Comparison of ENCODE assay signal across 10 cellular contexts in genomic region chr13:74062933-74063332, GRCh38.
DNase-seq lines count a peak whose midpoint lies in the region; ATAC-seq, FAIRE-seq and TF ChIP-seq lines count a peak whose summit lies in the region.
"Had no signal": no experiment of that assay in that cellular context is flagged by ENCODE, and none has a peak within 500 bp of the region (broad histone marks: within the 10 kb centered on the region; RNA-seq: fewer than 3 reads in every experiment).

No MANE protein-coding gene starts in this region.

- H3K36me3 Mint-ChIP-seq in activated naive CD8-positive, alpha-beta T cell = peaks cover 12% of the 10 kb centered on the region
- H3K36me3 Mint-ChIP-seq in stimulated activated naive CD8-positive, alpha-beta T cell treated with anti-CD3 and anti-CD28 coated beads, Interleukin-15, Interleukin-2, amounts not matched to agents 100 ng/mL and 50 ng/mL, for 24 hours (ENCODE audit: low read depth) = peaks cover 15% of the 10 kb centered on the region

- no peaks in the 10 kb centered on the region for H3K27me3 ChIP-seq in BLaER1 treated with 17β-estradiol and CSF1 and Interleukin-3, amounts not matched to agents 10 nM and 100 nM
- H3K27me3 ChIP-seq: thyroid gland had no signal

- peak overlapping the region; percentile 84 to 97 (median 90) for H3K4me2 ChIP-seq in BLaER1 treated with 17β-estradiol and CSF1 and Interleukin-3, amounts not matched to agents 10 nM and 100 nM

- peak overlapping the region; percentile 39 to 61 (median 52) for H3K4me3 ChIP-seq in BLaER1 treated with 17β-estradiol and CSF1 and Interleukin-3, amounts not matched to agents 10 nM and 100 nM
- H3K4me3 ChIP-seq in kidney (ENCODE audit: low read length in 2 of 2) = peak overlapping the region; percentile 26 to 43
- H3K4me3 ChIP-seq: thyroid gland had no signal

- peak; percentile 68 for DNase-seq in kidney
- DNase-seq in NCI-H2227 (lab: John Stamatoyannopoulos, UW; ENCODE audit: unreplicated experiment) = no peak
- DNase-seq in NCI-H2081 (lab: John Stamatoyannopoulos, UW) = no peak

- peaks cover 5% of the 10 kb centered on the region for H3K9me3 Mint-ChIP-seq in activated naive CD8-positive, alpha-beta T cell (ENCODE audit: low read depth)
- H3K9me3 Mint-ChIP-seq in stimulated activated naive CD8-positive, alpha-beta T cell treated with anti-CD3 and anti-CD28 coated beads, Interleukin-15, Interleukin-2, amounts not matched to agents 100 ng/mL and 50 ng/mL, for 24 hours = peaks cover 8% of the 10 kb centered on the region

- no peak for TF ChIP-seq CTCF in kidney (IDR thresholded peaks at IDR 0.05; ENCODE audit: borderline replicate concordance, extremely low read depth, insufficient read depth)

- peak overlapping the region; percentile 74 for H3K4me3 Mint-ChIP-seq in activated naive CD8-positive, alpha-beta T cell
- peak overlapping the region; percentile 79 for H3K4me3 Mint-ChIP-seq in stimulated activated naive CD8-positive, alpha-beta T cell treated with anti-CD3 and anti-CD28 coated beads, Interleukin-15, Interleukin-2, amounts not matched to agents 100 ng/mL and 50 ng/mL, for 24 hours
- H3K4me3 Mint-ChIP-seq: dendritic cell treated with granulocyte-macrophage colony-stimulating factor and Interleukin-4, amounts not matched to agents 40 ng/mL and 50 ng/mL, for 4 days had no signal

- H3K4me1 ChIP-seq in BLaER1 treated with 17β-estradiol and CSF1 and Interleukin-3, amounts not matched to agents 10 nM and 100 nM = peaks cover 49 to 83% (median 66%) of the 10 kb centered on the region in 10 experiments
- peaks cover 6 to 13% of the 10 kb centered on the region in 2 donors for H3K4me1 ChIP-seq in kidney (ENCODE audit: control insufficient read depth in 1 of 2, insufficient read depth in 1 of 2, low read depth in 1 of 2, low read length in 2 of 2)

- peak overlapping the region; percentile 60 to 84 (median 76) for H3K9ac ChIP-seq in BLaER1 treated with 17β-estradiol and CSF1 and Interleukin-3, amounts not matched to agents 10 nM and 100 nM
- no peak overlapping the region for H3K9ac ChIP-seq in kidney (ENCODE audit: low read length in 2 of 2)

- H4K20me1 ChIP-seq in BLaER1 treated with 17β-estradiol and CSF1 and Interleukin-3, amounts not matched to agents 10 nM and 100 nM = no peaks in the 10 kb centered on the region

- no peaks in the 10 kb centered on the region for H3K27me3 Mint-ChIP-seq in activated naive CD8-positive, alpha-beta T cell
- H3K27me3 Mint-ChIP-seq in stimulated activated naive CD8-positive, alpha-beta T cell treated with anti-CD3 and anti-CD28 coated beads, Interleukin-15, Interleukin-2, amounts not matched to agents 100 ng/mL and 50 ng/mL, for 24 hours = no peaks in the 10 kb centered on the region
- H3K27me3 Mint-ChIP-seq: dendritic cell treated with granulocyte-macrophage colony-stimulating factor and Interleukin-4, amounts not matched to agents 40 ng/mL and 50 ng/mL, for 4 days had no signal

- peaks cover 7 to 35% (median 20%) of the 10 kb centered on the region in 11 experiments for H3K9me3 ChIP-seq in BLaER1 treated with 17β-estradiol and CSF1 and Interleukin-3, amounts not matched to agents 10 nM and 100 nM (replicated peaks in 1 of 11)
- H3K9me3 ChIP-seq in kidney (ENCODE audit: control insufficient read depth in 1 of 2, low read length in 2 of 2) = no peaks in the 10 kb centered on the region
- H3K9me3 ChIP-seq: thyroid gland had no signal

- H3K4me1 Mint-ChIP-seq in activated naive CD8-positive, alpha-beta T cell (ENCODE audit: low read depth) = peaks cover 82% of the 10 kb centered on the region
- H3K4me1 Mint-ChIP-seq in stimulated activated naive CD8-positive, alpha-beta T cell treated with anti-CD3 and anti-CD28 coated beads, Interleukin-15, Interleukin-2, amounts not matched to agents 100 ng/mL and 50 ng/mL, for 24 hours (ENCODE audit: low read depth) = peaks cover 80% of the 10 kb centered on the region

- ATAC-seq in GM19463 (IDR thresholded peaks at IDR 0.05; ENCODE audit: unreplicated experiment) (peak; percentile 86), HG03520 (IDR thresholded peaks at IDR 0.05; ENCODE audit: unreplicated experiment) (peak; percentile 78)

- FAIRE-seq in kidney (lab: Jason Lieb, UNC) = no peak

- peaks cover 0 to 33% (median 9%) of the 10 kb centered on the region in 11 experiments; a peak in 9 of 22 replicates for H3K36me3 ChIP-seq in BLaER1 treated with 17β-estradiol and CSF1 and Interleukin-3, amounts not matched to agents 10 nM and 100 nM
- H3K36me3 ChIP-seq in kidney (ENCODE audit: control insufficient read depth in 1 of 2, insufficient read depth in 2 of 2, low read length in 2 of 2) = no peaks in the 10 kb centered on the region
- H3K36me3 ChIP-seq: thyroid gland had no signal

- peak overlapping the region; percentile 3 to 95 (median 89); a peak in 21 of 22 replicates for H3K27ac ChIP-seq in BLaER1 treated with 17β-estradiol and CSF1 and Interleukin-3, amounts not matched to agents 10 nM and 100 nM
- H3K27ac ChIP-seq in kidney (ENCODE audit: low read depth in 2 of 2, low read length in 2 of 2) = peak overlapping the region; percentile 2 to 32

- H3K27ac Mint-ChIP-seq in activated naive CD8-positive, alpha-beta T cell = peak overlapping the region; percentile 95
- peak overlapping the region; percentile 89 for H3K27ac Mint-ChIP-seq in stimulated activated naive CD8-positive, alpha-beta T cell treated with anti-CD3 and anti-CD28 coated beads, Interleukin-15, Interleukin-2, amounts not matched to agents 100 ng/mL and 50 ng/mL, for 24 hours
- H3K27ac Mint-ChIP-seq: dendritic cell treated with granulocyte-macrophage colony-stimulating factor and Interleukin-4, amounts not matched to agents 40 ng/mL and 50 ng/mL, for 4 days had no signal

- intact Hi-C loops in kidney (cut with DNase I) = no loop called here

Comparison
In these comparisons a context has a peak if more than half of its experiments do, and no peak if none do; other contexts are left out.
1. H3K9ac ChIP-seq: peak in BLaER1 treated with 17β-estradiol and CSF1 and Interleukin-3, amounts not matched to agents 10 nM and 100 nM (11 of 11); none in kidney (0 of 2).